Comparison of ENCODE assay signal across 11 cellular contexts in the genomic region with DNA sequence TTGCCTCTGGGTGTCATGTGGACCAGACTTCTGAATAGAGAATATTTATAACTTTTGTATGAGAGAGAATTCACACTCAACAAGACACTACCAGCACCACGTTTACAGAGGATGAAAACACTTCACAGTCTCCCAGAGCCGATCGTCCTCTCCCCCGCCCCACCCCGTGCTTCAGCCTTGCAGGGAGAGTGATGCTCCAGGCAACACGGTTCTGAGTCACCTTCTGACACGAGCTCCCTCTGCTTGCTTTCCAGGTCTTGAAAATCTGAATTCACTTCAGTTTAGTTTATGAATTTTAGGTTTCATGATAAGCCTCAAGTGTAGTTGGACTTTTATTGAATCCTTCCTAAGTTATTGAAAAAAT. TPM values are rescaled to one million over a fixed set of nuclear protein-coding genes. Genes with fewer than 3 reads are reported as not detected.
DNase-seq lines count a peak whose midpoint lies in the region; ATAC-seq and TF ChIP-seq lines count a peak whose summit lies in the region.
"Had no signal": no experiment of that assay in that cellular context is flagged by ENCODE, and none has a peak within 500 bp of the region (broad histone marks: within the 10 kb centered on the region; RNA-seq: fewer than 3 reads in every experiment).

No MANE protein-coding gene starts in this region.

- TF ChIP-seq POLR2A in suprapubic skin (IDR thresholded peaks at IDR 0.05), result no peak

- peaks cover 39% of the 10 kb centered on the region for H3F3A ChIP-seq in GM23338 (replicated peaks; ENCODE audit: low read depth)

- ATAC-seq in GM23338, result peak; percentile 14
- ATAC-seq in activated T-helper 17 cell treated with anti-CD3 and anti-CD28 coated beads, Interleukin-2, amount 50 U/mL, for 72 hours (replicated peaks), result no peak
- ATAC-seq in stimulated activated naive CD8-positive, alpha-beta T cell treated with anti-CD3 and anti-CD28 coated beads, Interleukin-15, amount 100 ng/mL, for 72 hours, result no peak

- H3K4me1 ChIP-seq in ACC112 (ENCODE audit: control insufficient read depth, insufficient read depth, low read length, unreplicated experiment) (peaks cover 8% of the 10 kb centered on the region), GM23338 (ENCODE audit: insufficient read depth) (peaks cover 13% of the 10 kb centered on the region), suprapubic skin (peaks cover 11% of the 10 kb centered on the region)

- no peaks in the 10 kb centered on the region for H3K27me3 ChIP-seq in ACC112 (ENCODE audit: insufficient read depth, low read length)
- no peaks in the 10 kb centered on the region for H3K27me3 ChIP-seq in GM23338 (ENCODE audit: insufficient read depth)
- H3K27me3 ChIP-seq in suprapubic skin, result no peaks in the 10 kb centered on the region
- H3K27me3 ChIP-seq: upper lobe of left lung had no signal

- no peak overlapping the region for H2AFZ ChIP-seq in ACC112 (ENCODE audit: low read length, unreplicated experiment)
- H2AFZ ChIP-seq in GM23338, result no peak overlapping the region

- H3K36me3 Mint-ChIP-seq in GM23338 (ENCODE audit: low read depth), result peaks cover 78% of the 10 kb centered on the region
- peaks cover 91% of the 10 kb centered on the region for H3K36me3 Mint-ChIP-seq in activated T-helper 17 cell treated with anti-CD3 and anti-CD28 coated beads, Interleukin-2, amount 50 U/mL, for 72 hours (ENCODE audit: low read depth)

- H3K9me3 ChIP-seq in suprapubic skin, result no peaks in the 10 kb centered on the region
- H3K9me3 ChIP-seq: upper lobe of left lung had no signal

- H3K36me3 ChIP-seq in ACC112 (ENCODE audit: insufficient read depth, low read length) (peaks cover 25% of the 10 kb centered on the region), GM23338 (ENCODE audit: insufficient read depth) (peaks cover 7% of the 10 kb centered on the region), suprapubic skin (peaks cover 87% of the 10 kb centered on the region)

- H3K4me2 ChIP-seq in GM23338, result no peak overlapping the region

- peaks cover 20% of the 10 kb centered on the region for H3K79me2 ChIP-seq in ACC112 (ENCODE audit: control insufficient read depth, insufficient read depth, low read length, unreplicated experiment)
- peaks cover 10% of the 10 kb centered on the region for H3K79me2 ChIP-seq in GM23338 (replicated peaks; ENCODE audit: insufficient read depth)

- TF ChIP-seq EP300 in suprapubic skin (IDR thresholded peaks at IDR 0.05), result no peak

- peaks cover 26% of the 10 kb centered on the region for H3K27me3 Mint-ChIP-seq in GM23338 (ENCODE audit: insufficient read depth, low read depth, poor library complexity)
- no peaks in the 10 kb centered on the region for H3K27me3 Mint-ChIP-seq in activated T-helper 17 cell treated with anti-CD3 and anti-CD28 coated beads, Interleukin-2, amount 50 U/mL, for 72 hours
- no peaks in the 10 kb centered on the region for H3K27me3 Mint-ChIP-seq in stimulated activated naive CD8-positive, alpha-beta T cell treated with anti-CD3 and anti-CD28 coated beads, Interleukin-15, amount 100 ng/mL, for 72 hours

- H3K4me3 ChIP-seq in ACC112 (ENCODE audit: low read depth, low read length), result no peak overlapping the region
- H3K4me3 ChIP-seq in GM23338, result no peak overlapping the region
- H3K4me3 ChIP-seq in suprapubic skin, result no peak overlapping the region
- H3K4me3 ChIP-seq: upper lobe of left lung had no signal

- H3K4me1 Mint-ChIP-seq in GM23338, result peaks cover 28% of the 10 kb centered on the region
- H3K4me1 Mint-ChIP-seq in activated T-helper 17 cell treated with anti-CD3 and anti-CD28 coated beads, Interleukin-2, amount 50 U/mL, for 72 hours, result peaks cover 19% of the 10 kb centered on the region
- peaks cover 5% of the 10 kb centered on the region for H3K4me1 Mint-ChIP-seq in stimulated activated naive CD8-positive, alpha-beta T cell treated with anti-CD3 and anti-CD28 coated beads, Interleukin-15, amount 100 ng/mL, for 72 hours

- H3K27ac ChIP-seq in ACC112 (ENCODE audit: low read depth, low read length) (peak overlapping the region; percentile 51; the same call in 1 of the 2 replicates), GM23338 (ENCODE audit: low read depth) (0 out of 2 replicates have a peak overlapping the region, but pooled peaks have one; percentile 60), suprapubic skin (no peak overlapping the region)

- no peak for TF ChIP-seq CTCF in GM23338 (conservative IDR thresholded peaks at IDR 0.05; ENCODE audit: low read depth in 2 of 2)
- no peak for TF ChIP-seq CTCF in suprapubic skin (IDR thresholded peaks at IDR 0.05)

- H4K20me1 ChIP-seq in GM23338 (replicated peaks; ENCODE audit: insufficient read depth), result peaks cover 49% of the 10 kb centered on the region

- no peak overlapping the region for H3K27ac Mint-ChIP-seq in GM23338
- peak overlapping the region; percentile 19 for H3K27ac Mint-ChIP-seq in activated T-helper 17 cell treated with anti-CD3 and anti-CD28 coated beads, Interleukin-2, amount 50 U/mL, for 72 hours
- no peak overlapping the region for H3K27ac Mint-ChIP-seq in stimulated activated naive CD8-positive, alpha-beta T cell treated with anti-CD3 and anti-CD28 coated beads, Interleukin-15, amount 100 ng/mL, for 72 hours

- no peak overlapping the region; the same call in 2 of the 3 replicates for H3K4me3 Mint-ChIP-seq in GM23338
- H3K4me3 Mint-ChIP-seq in activated T-helper 17 cell treated with anti-CD3 and anti-CD28 coated beads, Interleukin-2, amount 50 U/mL, for 72 hours, result no peak overlapping the region
- H3K4me3 Mint-ChIP-seq in stimulated activated naive CD8-positive, alpha-beta T cell treated with anti-CD3 and anti-CD28 coated beads, Interleukin-15, amount 100 ng/mL, for 72 hours, result no peak overlapping the region

- peaks cover 9% of the 10 kb centered on the region; the same call in 2 of the 3 replicates for H3K9me3 Mint-ChIP-seq in GM23338
- H3K9me3 Mint-ChIP-seq in activated T-helper 17 cell treated with anti-CD3 and anti-CD28 coated beads, Interleukin-2, amount 50 U/mL, for 72 hours, result no peaks in the 10 kb centered on the region
- no peaks in the 10 kb centered on the region for H3K9me3 Mint-ChIP-seq in stimulated activated naive CD8-positive, alpha-beta T cell treated with anti-CD3 and anti-CD28 coated beads, Interleukin-15, amount 100 ng/mL, for 72 hours

- DNase-seq in GM23338 (ENCODE audit: low spot score) (no peak), iris pigment epithelial cell (ENCODE audit: low read depth) (peak; percentile 74), T1000 (lab: John Stamatoyannopoulos, UW) (no peak), suprapubic skin (ENCODE audit: low spot score in 2 of 2) (no peak), NCI-H146 (lab: John Stamatoyannopoulos, UW) (no peak)
- no peak for DNase-seq in stimulated activated naive CD8-positive, alpha-beta T cell treated with anti-CD3 and anti-CD28 coated beads, Interleukin-15, amount 100 ng/mL, for 72 hours
- DNase-seq: activated CD4-positive, CD25-positive, alpha-beta regulatory T cell treated with anti-CD3 and anti-CD28 coated beads, Interleukin-2, amount 50 U/mL, for 72 hours; DMS79 treated with DMSO at 0.1 percent for 48 hours had no signal

- WGBS in suprapubic skin, result 50% methylated on average over 7 of the region's 7 CpGs

- H3K9me2 ChIP-seq in GM23338 (ENCODE audit: insufficient read depth), result no peaks in the 10 kb centered on the region

RNA-seq across cellular contexts. Expression of a gene that starts 59.8 kb away (rescaled TPM):
- total RNA-seq in GM23338 (2014; rRNA removed; shearing (Covaris generic)), result 0.58 and 0.97 TPM in 2 replicates
- 0.86 and 1.1 TPM in 2 replicates for polyA plus RNA-seq in GM23338 (2016; fragmentation: Nextera tagmentation; extraction: Ambion mirVana)
- 1 to 10 TPM in 1 of 2 donors, under 1 TPM in 1; 0.50 to 3.6 TPM for total RNA-seq in activated T-helper 17 cell treated with anti-CD3 and anti-CD28 coated beads, Interleukin-2, amount 50 U/mL, for 72 hours
- under 1 TPM in 2 of 4 donors, not detected in 2; 0.38 to 0.44 TPM for total RNA-seq in suprapubic skin
